In genomic region chr11:19676508-19677379, GRCh38 we compare ENCODE assay signal across 13 cellular contexts. TPM values are rescaled to one million over a fixed set of nuclear protein-coding genes. Genes with fewer than 3 reads are reported as not detected.
DNase-seq lines count a peak whose midpoint lies in the region; ATAC-seq and TF ChIP-seq lines count a peak whose summit lies in the region.
"Had no signal": no experiment of that assay in that cellular context is flagged by ENCODE, and none has a peak within 500 bp of the region (broad histone marks: within the 10 kb centered on the region; RNA-seq: fewer than 3 reads in every experiment).

No MANE protein-coding gene starts in this region.

- WGBS in thyroid gland, 2 donors = 58 to 60% methylated on average over 13 to 15 of the region's 15 CpGs

- H3K27me3 ChIP-seq in thyroid gland = no peaks in the 10 kb centered on the region
- no peaks in the 10 kb centered on the region for H3K27me3 ChIP-seq in colonic mucosa
- H3K27me3 ChIP-seq: adrenal gland, foreskin keratinocyte, neutrophil had no signal

- DNase-seq in NCI-H2081 (lab: John Stamatoyannopoulos, UW) (peak; percentile 13 to 35), NCI-H2081 treated with DMSO at 0.1 percent for 48 hours (lab: John Stamatoyannopoulos, UW) (no peak), coronary artery (ENCODE audit: low spot score) (no peak), lung microvascular endothelial cell (ENCODE audit: low read depth in 2 of 2) (peak; percentile 93 to 95), thyroid gland (peak; percentile 85 to 89), T-helper 17 cell (no peak), colonic mucosa (no peak), CD1c-positive myeloid dendritic cell (ENCODE audit: extremely low spot score) (no peak)
- DNase-seq: activated CD8-positive, alpha-beta T cell treated with anti-CD3 and anti-CD28 coated beads for 36 hours; foreskin keratinocyte had no signal

- no peak overlapping the region for H3K9ac ChIP-seq in colonic mucosa (ENCODE audit: low read depth in 2 of 2, low read length in 2 of 2)

- H3K36me3 Mint-ChIP-seq in T-helper 17 cell (ENCODE audit: low read depth) = no peaks in the 10 kb centered on the region

- peaks cover 60% of the 10 kb centered on the region for H3K27me3 Mint-ChIP-seq in T-helper 17 cell

- H3K4me3 ChIP-seq in coronary artery (no peak overlapping the region), thyroid gland (replicated peaks in 1 of 3) (no peak overlapping the region), colonic mucosa (no peak overlapping the region)
- H3K4me3 ChIP-seq: adrenal gland had no signal

- no peak overlapping the region for H3K4me3 Mint-ChIP-seq in T-helper 17 cell
- H3K4me3 Mint-ChIP-seq: activated CD8-positive, alpha-beta T cell treated with anti-CD3 and anti-CD28 coated beads for 36 hours had no signal

- H3K27ac ChIP-seq in coronary artery (peak overlapping the region; percentile 39 to 76), thyroid gland (peak overlapping the region; percentile 75 to 100 (median 88)), colonic mucosa (no peak overlapping the region)
- H3K27ac ChIP-seq: foreskin keratinocyte, neutrophil had no signal

- H3K4me1 Mint-ChIP-seq in T-helper 17 cell = peaks cover 6% of the 10 kb centered on the region

- intact Hi-C loops in thyroid gland (cut with DNase I) (no loop called here), colonic mucosa (cut with DNase I) (no loop called here)

- ATAC-seq in T-helper 17 cell = no peak
- ATAC-seq: activated CD8-positive, alpha-beta T cell treated with anti-CD3 and anti-CD28 coated beads for 36 hours; foreskin keratinocyte; SK-N-SH treated with all-trans-retinoic acid at 6 μM for 48 hours had no signal

- H3K9me3 ChIP-seq in thyroid gland (no peaks in the 10 kb centered on the region), T-helper 17 cell (ENCODE audit: control insufficient read depth, low read length, poor library complexity, severe bottlenecking) (no peaks in the 10 kb centered on the region), colonic mucosa (no peaks in the 10 kb centered on the region)
- H3K9me3 ChIP-seq: adrenal gland, neutrophil had no signal

- H3K36me3 ChIP-seq in thyroid gland (no peaks in the 10 kb centered on the region), colonic mucosa (no peaks in the 10 kb centered on the region)
- H3K36me3 ChIP-seq: adrenal gland, neutrophil had no signal

- TF ChIP-seq POLR2A in thyroid gland (IDR thresholded peaks at IDR 0.05) = peak in 1 of 2 donors; percentile 58

- no peak overlapping the region for H3K27ac Mint-ChIP-seq in T-helper 17 cell
- H3K27ac Mint-ChIP-seq: activated CD8-positive, alpha-beta T cell treated with anti-CD3 and anti-CD28 coated beads for 36 hours had no signal

- TF ChIP-seq CTCF in coronary artery (IDR thresholded peaks at IDR 0.05) (no peak), thyroid gland (IDR thresholded peaks at IDR 0.05) (peak in 1 of 6 experiments; percentile 14), colonic mucosa (IDR thresholded peaks at IDR 0.05) (no peak)

- H3K4me1 ChIP-seq in thyroid gland = peaks cover 62 to 89% of the 10 kb centered on the region in 2 donors
- H3K4me1 ChIP-seq in colonic mucosa = no peaks in the 10 kb centered on the region

RNA-seq across cellular contexts. Expression of gene NAV2, which starts 35.9 kb away (rescaled TPM):
- total RNA-seq in lung microvascular endothelial cell = 1.8 and 4.4 TPM in 2 replicates
- total RNA-seq in thyroid gland = 10 to 100 TPM; 34.8 to 88.6 (median 54.5) TPM
- 1 to 10 TPM in 1 of 2 donors, under 1 TPM in 1; 0.96 to 1.3 TPM for total RNA-seq in T-helper 17 cell
- total RNA-seq in colonic mucosa = 10 to 100 TPM; 21.3 to 45.3 TPM

Comparison
In these comparisons a context has a peak if more than half of its experiments do, and no peak if none do; other contexts are left out.
1. DNase-seq: peak in NCI-H2081 (2 of 2), lung microvascular endothelial cell (2 of 2) and thyroid gland (2 of 2); none in NCI-H2081 treated with DMSO at 0.1 percent for 48 hours (single experiment), coronary artery (single experiment), T-helper 17 cell (0 of 3), colonic mucosa (single experiment) and CD1c-positive myeloid dendritic cell (single experiment).